26 cellular contexts compared by ENCODE assay signal in genomic region chr2:12376025-12376424, GRCh38.
DNase-seq lines count a peak whose midpoint lies in the region; ATAC-seq and TF ChIP-seq lines count a peak whose summit lies in the region.
"Had no signal": no experiment of that assay in that cellular context is flagged by ENCODE, and none has a peak within 500 bp of the region (broad histone marks: within the 10 kb centered on the region; RNA-seq: fewer than 3 reads in every experiment).

No MANE protein-coding gene starts in this region.

- H3K4me1 ChIP-seq in osteoblast (ENCODE audit: insufficient read depth, low read length): peaks cover 5% of the 10 kb centered on the region
- H3K4me1 ChIP-seq: A549, body of pancreas, upper lobe of left lung had no signal

- H3K27me3 ChIP-seq in osteoblast (ENCODE audit: insufficient read depth, low read length): no peaks in the 10 kb centered on the region
- H3K27me3 ChIP-seq: body of pancreas, upper lobe of left lung had no signal

- no peak overlapping the region for H3K27ac Mint-ChIP-seq in activated T-cell treated with anti-CD3 and anti-CD28 coated beads, Interleukin-2, amount 50 U/mL, for 24 hours

- H4K20me1 ChIP-seq in osteoblast (ENCODE audit: insufficient read depth, low read length): no peaks in the 10 kb centered on the region

- H3K4me3 Mint-ChIP-seq in activated T-cell treated with anti-CD3 and anti-CD28 coated beads, Interleukin-2, amount 50 U/mL, for 4 hours: peak overlapping the region; percentile 7
- H3K4me3 Mint-ChIP-seq in activated T-cell treated with anti-CD3 and anti-CD28 coated beads, Interleukin-2, amount 50 U/mL, for 24 hours: no peak overlapping the region

- no peaks in the 10 kb centered on the region for H3K79me2 ChIP-seq in osteoblast (ENCODE audit: insufficient read depth, low read length)

- no peaks in the 10 kb centered on the region for H3K36me3 ChIP-seq in osteoblast (ENCODE audit: insufficient read depth, low read length)
- H3K36me3 ChIP-seq: upper lobe of left lung had no signal

- no peak for ATAC-seq in activated T-cell treated with anti-CD3 and anti-CD28 coated beads, Interleukin-2, amount 50 U/mL, for 4 hours
- ATAC-seq in GM21529 (IDR thresholded peaks at IDR 0.05; ENCODE audit: unreplicated experiment): peak; percentile 47
- ATAC-seq in activated CD4-positive, CD25-positive, alpha-beta regulatory T cell treated with anti-CD3 and anti-CD28 coated beads, Interleukin-2, amount 50 U/mL, for 24 hours: no peak
- ATAC-seq: A549, body of pancreas, left cardiac atrium had no signal

- H3K9me3 Mint-ChIP-seq in activated T-cell treated with anti-CD3 and anti-CD28 coated beads, Interleukin-2, amount 50 U/mL, for 4 hours: no peaks in the 10 kb centered on the region
- no peaks in the 10 kb centered on the region for H3K9me3 Mint-ChIP-seq in activated T-cell treated with anti-CD3 and anti-CD28 coated beads, Interleukin-2, amount 50 U/mL, for 24 hours

- H3K27me3 Mint-ChIP-seq in activated T-cell treated with anti-CD3 and anti-CD28 coated beads, Interleukin-2, amount 50 U/mL, for 4 hours (ENCODE audit: low read depth): no peaks in the 10 kb centered on the region
- H3K27me3 Mint-ChIP-seq in activated T-cell treated with anti-CD3 and anti-CD28 coated beads, Interleukin-2, amount 50 U/mL, for 24 hours: no peaks in the 10 kb centered on the region

- H3K27ac ChIP-seq in osteoblast (ENCODE audit: low read depth, low read length): no peak overlapping the region
- H3K27ac ChIP-seq: A549, body of pancreas, epithelial cell of prostate, SK-N-MC, upper lobe of left lung had no signal

- H3K4me3 ChIP-seq in osteoblast (ENCODE audit: insufficient read depth, low read length): no peak overlapping the region
- H3K4me3 ChIP-seq: A549, body of pancreas, SK-N-MC, upper lobe of left lung had no signal

- H3K4me2 ChIP-seq in osteoblast (ENCODE audit: insufficient read depth, low read length): peak overlapping the region; percentile 2
- H3K4me2 ChIP-seq: A549 had no signal

- peaks cover 8% of the 10 kb centered on the region for H3K4me1 Mint-ChIP-seq in activated T-cell treated with anti-CD3 and anti-CD28 coated beads, Interleukin-2, amount 50 U/mL, for 4 hours (ENCODE audit: low read depth)
- H3K4me1 Mint-ChIP-seq in activated T-cell treated with anti-CD3 and anti-CD28 coated beads, Interleukin-2, amount 50 U/mL, for 24 hours (ENCODE audit: low read depth): peaks cover 6% of the 10 kb centered on the region

- no peak for DNase-seq in activated T-cell treated with anti-CD3 and anti-CD28 coated beads, Interleukin-2, amount 50 U/mL, for 4 hours
- DNase-seq in activated T-cell treated with anti-CD3 and anti-CD28 coated beads, Interleukin-2, amount 50 U/mL, for 24 hours: no peak
- peak; percentile 10 for DNase-seq in RPMI7951 (ENCODE audit: low read depth)
- no peak for DNase-seq in osteoblast (ENCODE audit: insufficient read length, low spot score, missing footprints)
- no peak for DNase-seq in NCI-H1436 (lab: John Stamatoyannopoulos, UW)
- DNase-seq in COLO829 (ENCODE audit: low spot score): no peak
- DNase-seq: activated CD4-positive, alpha-beta T cell treated with anti-CD3 and anti-CD28 coated beads, Interleukin-2, amount 50 U/mL, for 1 hour; activated CD8-positive, alpha-beta memory T cell treated with anti-CD3 and anti-CD28 coated beads, Interleukin-2, amount 50 U/mL, for 4 hours; activated effector memory CD4-positive, alpha-beta T cell treated with Interleukin-2 at 50 U/mL for 16 hours; body of pancreas; effector CD4-positive, alpha-beta T cell; foreskin fibroblast; HCEC 1CT; left cardiac atrium; mammary epithelial cell; NCI-H1694 treated with DMSO at 0.1 percent for 48 hours; NCI-H524 treated with DMSO at 0.1 percent for 48 hours; occipital lobe; small intestine; stimulated activated CD4-positive, alpha-beta T cell treated with anti-CD3 and anti-CD28 coated beads, Interleukin-1b, Interleukin-23, amount 100 ng/mL, for 48 hours; upper lobe of left lung had no signal

- TF ChIP-seq CTCF in osteoblast (IDR thresholded peaks at IDR 0.05; ENCODE audit: extremely low read depth, low read depth, low read length): no peak

- H3K9me3 ChIP-seq in osteoblast (ENCODE audit: low read depth, low read length): no peaks in the 10 kb centered on the region
- H3K9me3 ChIP-seq: A549, body of pancreas, upper lobe of left lung had no signal

- peak overlapping the region; percentile 36 for H2AFZ ChIP-seq in osteoblast (ENCODE audit: low read length)

- H3K36me3 Mint-ChIP-seq in activated T-cell treated with anti-CD3 and anti-CD28 coated beads, Interleukin-2, amount 50 U/mL, for 4 hours (ENCODE audit: insufficient read depth): no peaks in the 10 kb centered on the region
- no peaks in the 10 kb centered on the region for H3K36me3 Mint-ChIP-seq in activated T-cell treated with anti-CD3 and anti-CD28 coated beads, Interleukin-2, amount 50 U/mL, for 24 hours (ENCODE audit: low read depth)
